8 cellular contexts compared by ENCODE assay signal in genomic region chr1:226060976-226061792, GRCh38. TPM values are rescaled to one million over a fixed set of nuclear protein-coding genes. Genes with fewer than 3 reads are reported as not detected.
A peak's percentile ranks its signal among the peaks of the same experiment; 100 is the strongest.
DNase-seq lines count a peak whose midpoint lies in the region; ATAC-seq, FAIRE-seq and TF ChIP-seq lines count a peak whose summit lies in the region.

No MANE protein-coding gene starts in this region.

- DNase-seq in GM12891 (ENCODE audit: insufficient read length, low spot score), result no peak
- DNase-seq in NCI-H2227 treated with DMSO at 0.1 percent for 48 hours (lab: John Stamatoyannopoulos, UW), result peak; percentile 38
- DNase-seq in choroid plexus epithelial cell (ENCODE audit: low read depth), result peak; percentile 11
- no peak for DNase-seq in iPS-NIHi11 (ENCODE audit: low spot score)
- DNase-seq in GF-D8 (lab: John Stamatoyannopoulos, UW), result no peak
- no peak for DNase-seq in central memory CD4-positive, alpha-beta T cell

- no peak for TF ChIP-seq POLR2A in GM12891 (IDR thresholded peaks at IDR 0.05; ENCODE audit: low read depth, low read length)

- no peak for ATAC-seq in GM21717 (IDR thresholded peaks at IDR 0.05; ENCODE audit: unreplicated experiment)

- H3K27ac ChIP-seq in muscle layer of duodenum (ENCODE audit: low read length), result peak overlapping the region; percentile 96

- H3K27me3 ChIP-seq in muscle layer of duodenum (ENCODE audit: low read depth, low read length), result no peaks in the 10 kb centered on the region

- peaks cover 15 to 27% of the 10 kb centered on the region in 2 donors for H3K4me1 ChIP-seq in muscle layer of duodenum (ENCODE audit: control insufficient read depth in 1 of 2, insufficient read depth in 2 of 2, low read length in 2 of 2)

- peak; percentile 65 for FAIRE-seq in GM12891 (lab: Jason Lieb, UNC)

- H3K9me3 ChIP-seq in muscle layer of duodenum (ENCODE audit: control insufficient read depth in 1 of 2, low read length in 2 of 2), result no peaks in the 10 kb centered on the region

- H3K4me3 ChIP-seq in choroid plexus epithelial cell (ENCODE audit: low read depth, low read length), result peak overlapping the region; percentile 78
- H3K4me3 ChIP-seq in muscle layer of duodenum (ENCODE audit: low read depth in 1 of 2, low read length in 2 of 2), result peak overlapping the region; percentile 72 to 87

- peaks cover 6 to 15% of the 10 kb centered on the region in 2 donors for H3K36me3 ChIP-seq in muscle layer of duodenum (ENCODE audit: control insufficient read depth in 1 of 2, insufficient read depth in 2 of 2, low read length in 2 of 2)

- no peak for TF ChIP-seq CTCF in choroid plexus epithelial cell (conservative IDR thresholded peaks at IDR 0.05; ENCODE audit: low read depth, low read length)

TF ChIP-seq in GM12891, 5 proteins besides CTCF, POLR2A, EP300 and RAD21:
- TF ChIP-seq POU2F2 (IDR thresholded peaks at IDR 0.05; ENCODE audit: low read depth, low read length) (no peak), TAF1 (IDR thresholded peaks at IDR 0.05; ENCODE audit: low read depth, low read length) (no peak), SPI1 (IDR thresholded peaks at IDR 0.05; ENCODE audit: low read depth, low read length) (no peak), PAX5 (IDR thresholded peaks at IDR 0.05; ENCODE audit: insufficient read depth, low read length, severe bottlenecking) (no peak), POLR2AphosphoS5 (IDR thresholded peaks at IDR 0.05; ENCODE audit: low read depth, low read length) (no peak)

RNA-seq across cellular contexts. Expression of gene H3-3A, which starts 1.3 kb away (rescaled TPM):
- polyA plus RNA-seq in GM12891 (2012; ENCODE audit: low read depth, missing spikeins), result 237 TPM

Comparison
In these comparisons a context has a peak if more than half of its experiments do, and no peak if none do; other contexts are left out.
1. DNase-seq: peak in NCI-H2227 treated with DMSO at 0.1 percent for 48 hours (single experiment) and choroid plexus epithelial cell (single experiment); none in GM12891 (single experiment), iPS-NIHi11 (single experiment), GF-D8 (single experiment) and central memory CD4-positive, alpha-beta T cell (single experiment).